ENCODE assay signal across 37 cellular contexts in genomic region chr1:208975456-208975855, GRCh38.
"Had no signal": no experiment of that assay in that cellular context is flagged by ENCODE, and none has a peak within 500 bp of the region (broad histone marks: within the 10 kb centered on the region; RNA-seq: fewer than 3 reads in every experiment).

No MANE protein-coding gene starts in this region.

- H3K36me3 ChIP-seq: adrenal gland, brain microvascular endothelial cell, cardiac muscle cell had no signal

- H3K27me3 Mint-ChIP-seq: activated B cell treated with CpG ODN at 0.5 μM for 24 hours; activated T-helper 17 cell treated with anti-CD3 and anti-CD28 coated beads, Interleukin-2, amount 50 U/mL, for 72 hours had no signal

- DNase-seq: activated B cell treated with CpG ODN at 0.5 μM for 24 hours; activated CD4-positive, alpha-beta memory T cell treated with anti-CD3 and anti-CD28 coated beads for 36 hours; activated CD4-positive, alpha-beta T cell treated with anti-CD3 and anti-CD28 coated beads for 48 hours; activated CD4-positive, alpha-beta T cell treated with anti-CD3 and anti-CD28 coated beads, Interleukin-2, amount 50 U/mL, for 1 hour; activated CD4-positive, alpha-beta T cell treated with anti-CD3 and anti-CD28 coated beads, Interleukin-2, amount 50 U/mL, for 4 hours; activated CD4-positive, CD25-positive, alpha-beta regulatory T cell treated with anti-CD3 and anti-CD28 coated beads, Interleukin-2, amount 50 U/mL, for 72 hours; activated CD8-positive, alpha-beta memory T cell treated with anti-CD3 and anti-CD28 coated beads, Interleukin-2, amount 50 U/mL, for 4 hours; activated CD8-positive, alpha-beta T cell treated with anti-CD3 and anti-CD28 coated beads for 36 hours; activated effector memory CD4-positive, alpha-beta T cell treated with anti-CD3 and anti-CD28 coated beads, Interleukin-2, amount 50 U/mL, for 16 hours; activated gamma-delta T cell treated with Interleukin-2 at 50 U/mL for 16 hours; activated naive CD4-positive, alpha-beta T cell; activated naive CD4-positive, alpha-beta T cell treated with anti-CD3 and anti-CD28 coated beads for 36 hours; activated naive CD4-positive, alpha-beta T cell treated with anti-CD3 and anti-CD28 coated beads, Interleukin-2, amount 50 U/mL, for 16 hours; activated naive CD8-positive, alpha-beta T cell treated with anti-CD3 and anti-CD28 coated beads for 36 hours; activated T-cell treated with anti-CD3 and anti-CD28 coated beads for 4 hours; activated T-cell treated with anti-CD3 and anti-CD28 coated beads, Interleukin-2, amount 50 U/mL, for 1 hour; activated T-cell treated with anti-CD3 and anti-CD28 coated beads, Interleukin-2, amount 50 U/mL, for 4 hours; activated T-cell treated with anti-CD3 and anti-CD28 coated beads, Interleukin-2, amount 50 U/mL, for 72 hours; adrenal gland; amniotic stem cell; aorta; body of pancreas; brain microvascular endothelial cell; caudate nucleus; cerebellar nuclear complex; SW 1271; T-helper 1 cell; T-helper 2 cell; T-helper 9 cell had no signal

- H3K36me3 Mint-ChIP-seq: activated CD4-positive, alpha-beta memory T cell treated with anti-CD3 and anti-CD28 coated beads for 36 hours; activated naive CD4-positive, alpha-beta T cell treated with anti-CD3 and anti-CD28 coated beads, Interleukin-2, amount 50 U/mL, for 72 hours; activated naive CD8-positive, alpha-beta T cell treated with anti-CD3 and anti-CD28 coated beads for 36 hours had no signal

- H3K9me3 ChIP-seq: adrenal gland, body of pancreas had no signal

- H3K27me3 ChIP-seq: adrenal gland, body of pancreas, brain microvascular endothelial cell, cardiac muscle cell had no signal

- H3K4me1 ChIP-seq: adrenal gland, body of pancreas had no signal

- H3K9me3 Mint-ChIP-seq: activated B cell treated with CpG ODN at 0.5 μM for 24 hours; activated CD4-positive, alpha-beta memory T cell treated with anti-CD3 and anti-CD28 coated beads for 36 hours; activated CD8-positive, alpha-beta T cell treated with anti-CD3 and anti-CD28 coated beads for 36 hours; activated naive CD4-positive, alpha-beta T cell treated with anti-CD3 and anti-CD28 coated beads for 36 hours; activated naive CD4-positive, alpha-beta T cell treated with anti-CD3 and anti-CD28 coated beads, Interleukin-2, amount 50 U/mL, for 72 hours; activated naive CD8-positive, alpha-beta T cell treated with anti-CD3 and anti-CD28 coated beads for 36 hours; activated T-cell treated with anti-CD3 and anti-CD28 coated beads, Interleukin-2, amount 50 U/mL, for 4 hours; activated T-cell treated with anti-CD3 and anti-CD28 coated beads, Interleukin-2, amount 50 U/mL, for 72 hours; activated T-helper 1 cell treated with anti-CD3 and anti-CD28 coated beads, Interleukin-12 subunit alpha, Interleukin-12 subunit beta, Interleukin-2, Interleukin-4 antibody, amounts not matched to agents 30 ng/mL and 10 ng/mL and 1 ng/mL, durations not matched to agents 14 hours and 24 hours and 36 hours; activated T-helper 17 cell treated with anti-CD3 and anti-CD28 coated beads, Interleukin-2, amount 50 U/mL, for 72 hours; central memory CD8-positive, alpha-beta T cell; T-helper 1 cell treated with Interleukin-12 subunit alpha and Interleukin-12 subunit beta and Interleukin-4 antibody, amounts not matched to agents 30 μg/mL and 1 μg/mL, for 36 hours; T-helper 2 cell treated with Interferon-gamma antibody and Interleukin-4, amounts not matched to agents 5 μg/mL and 100 μg/mL, for 36 hours had no signal

- H3K4me3 Mint-ChIP-seq: activated B cell treated with CpG ODN at 0.5 μM for 24 hours; activated CD4-positive, alpha-beta memory T cell treated with anti-CD3 and anti-CD28 coated beads for 36 hours; activated CD8-positive, alpha-beta T cell treated with anti-CD3 and anti-CD28 coated beads for 36 hours; activated naive CD4-positive, alpha-beta T cell treated with anti-CD3 and anti-CD28 coated beads for 36 hours; activated naive CD8-positive, alpha-beta T cell treated with anti-CD3 and anti-CD28 coated beads for 36 hours; activated T-cell treated with anti-CD3 and anti-CD28 coated beads, Interleukin-2, amount 50 U/mL, for 4 hours; activated T-cell treated with anti-CD3 and anti-CD28 coated beads, Interleukin-2, amount 50 U/mL, for 72 hours; activated T-helper 1 cell treated with anti-CD3 and anti-CD28 coated beads, Interleukin-12 subunit alpha, Interleukin-12 subunit beta, Interleukin-2, Interleukin-4 antibody, amounts not matched to agents 30 ng/mL and 10 ng/mL and 1 ng/mL, durations not matched to agents 14 hours and 24 hours and 36 hours; activated T-helper 17 cell treated with anti-CD3 and anti-CD28 coated beads, Interleukin-2, amount 50 U/mL, for 72 hours; central memory CD8-positive, alpha-beta T cell; T-helper 1 cell treated with Interleukin-12 subunit alpha and Interleukin-12 subunit beta and Interleukin-4 antibody, amounts not matched to agents 30 μg/mL and 1 μg/mL, for 36 hours; T-helper 2 cell treated with Interferon-gamma antibody and Interleukin-4, amounts not matched to agents 5 μg/mL and 100 μg/mL, for 36 hours had no signal

- ATAC-seq: activated CD8-positive, alpha-beta T cell treated with anti-CD3 and anti-CD28 coated beads for 36 hours; activated naive CD4-positive, alpha-beta T cell treated with anti-CD3 and anti-CD28 coated beads, Interleukin-2, amount 50 U/mL, for 72 hours; activated T-cell treated with anti-CD3 and anti-CD28 coated beads, Interleukin-2, amount 50 U/mL, for 4 hours; activated T-cell treated with anti-CD3 and anti-CD28 coated beads, Interleukin-2, amount 50 U/mL, for 72 hours; activated T-helper 17 cell treated with anti-CD3 and anti-CD28 coated beads, Interleukin-2, amount 50 U/mL, for 72 hours; body of pancreas had no signal

- H3K4me1 Mint-ChIP-seq: activated B cell treated with CpG ODN at 0.5 μM for 24 hours; activated naive CD8-positive, alpha-beta T cell treated with anti-CD3 and anti-CD28 coated beads for 36 hours; activated T-helper 17 cell treated with anti-CD3 and anti-CD28 coated beads, Interleukin-2, amount 50 U/mL, for 72 hours; central memory CD8-positive, alpha-beta T cell had no signal

- H3K4me3 ChIP-seq: adrenal gland, body of pancreas, cardiac muscle cell had no signal

- H3K27ac Mint-ChIP-seq: activated B cell treated with CpG ODN at 0.5 μM for 24 hours; activated CD4-positive, alpha-beta memory T cell treated with anti-CD3 and anti-CD28 coated beads for 36 hours; activated CD8-positive, alpha-beta T cell treated with anti-CD3 and anti-CD28 coated beads for 36 hours; activated naive CD4-positive, alpha-beta T cell treated with anti-CD3 and anti-CD28 coated beads for 36 hours; activated naive CD4-positive, alpha-beta T cell treated with anti-CD3 and anti-CD28 coated beads, Interleukin-2, amount 50 U/mL, for 72 hours; activated naive CD8-positive, alpha-beta T cell treated with anti-CD3 and anti-CD28 coated beads for 36 hours; activated T-cell treated with anti-CD3 and anti-CD28 coated beads, Interleukin-2, amount 50 U/mL, for 72 hours; activated T-helper 1 cell treated with anti-CD3 and anti-CD28 coated beads, Interleukin-12 subunit alpha, Interleukin-12 subunit beta, Interleukin-2, Interleukin-4 antibody, amounts not matched to agents 30 ng/mL and 10 ng/mL and 1 ng/mL, durations not matched to agents 14 hours and 24 hours and 36 hours; activated T-helper 17 cell treated with anti-CD3 and anti-CD28 coated beads, Interleukin-2, amount 50 U/mL, for 72 hours; T-helper 1 cell treated with Interleukin-12 subunit alpha and Interleukin-12 subunit beta and Interleukin-4 antibody, amounts not matched to agents 30 μg/mL and 1 μg/mL, for 36 hours; T-helper 2 cell treated with Interferon-gamma antibody and Interleukin-4, amounts not matched to agents 5 μg/mL and 100 μg/mL, for 36 hours had no signal

- H3K27ac ChIP-seq: adrenal gland, body of pancreas, brain microvascular endothelial cell, cardiac muscle cell, VCaP had no signal
